Comparison of ENCODE assay signal across 32 cellular contexts in genomic region chr12:75323663-75324062, GRCh38. TPM values are rescaled to one million over a fixed set of nuclear protein-coding genes. Genes with fewer than 3 reads are reported as not detected.
"Had no signal": no experiment of that assay in that cellular context is flagged by ENCODE, and none has a peak within 500 bp of the region (broad histone marks: within the 10 kb centered on the region; RNA-seq: fewer than 3 reads in every experiment).

No MANE protein-coding gene starts in this region.

- H3K4me3 Mint-ChIP-seq: activated CD4-positive, alpha-beta memory T cell treated with anti-CD3 and anti-CD28 coated beads, Interleukin-2, amount 10 ng/mL, durations not matched to agents 7 days and 5 days; activated CD4-positive, alpha-beta T cell treated with anti-CD3 and anti-CD28 coated beads for 36 hours; activated naive CD8-positive, alpha-beta T cell treated with anti-CD3 and anti-CD28 coated beads, Interleukin-2, amount 10 ng/mL, durations not matched to agents 7 days and 5 days; activated T-helper 17 cell treated with anti-CD3 and anti-CD28 coated beads, Interleukin-2, amount 50 U/mL, for 72 hours had no signal

- H3K4me3 ChIP-seq: adrenal gland, breast epithelium, SJCRH30 had no signal

- H3K9me3 Mint-ChIP-seq: activated CD4-positive, alpha-beta memory T cell treated with anti-CD3 and anti-CD28 coated beads, Interleukin-2, amount 10 ng/mL, durations not matched to agents 7 days and 5 days; activated naive CD8-positive, alpha-beta T cell treated with anti-CD3 and anti-CD28 coated beads, Interleukin-2, amount 10 ng/mL, durations not matched to agents 7 days and 5 days; activated T-helper 17 cell treated with anti-CD3 and anti-CD28 coated beads, Interleukin-2, amount 50 U/mL, for 72 hours had no signal

- H3K4me1 Mint-ChIP-seq: activated CD4-positive, alpha-beta memory T cell treated with anti-CD3 and anti-CD28 coated beads, Interleukin-2, amount 10 ng/mL, durations not matched to agents 7 days and 5 days; activated CD4-positive, alpha-beta T cell treated with anti-CD3 and anti-CD28 coated beads for 36 hours; activated naive CD8-positive, alpha-beta T cell treated with anti-CD3 and anti-CD28 coated beads, Interleukin-2, amount 10 ng/mL, durations not matched to agents 7 days and 5 days; activated T-helper 17 cell treated with anti-CD3 and anti-CD28 coated beads, Interleukin-2, amount 50 U/mL, for 72 hours had no signal

- H3K36me3 Mint-ChIP-seq: activated naive CD8-positive, alpha-beta T cell treated with anti-CD3 and anti-CD28 coated beads, Interleukin-2, amount 10 ng/mL, durations not matched to agents 7 days and 5 days had no signal

- H3K27ac Mint-ChIP-seq: activated CD4-positive, alpha-beta memory T cell treated with anti-CD3 and anti-CD28 coated beads, Interleukin-2, amount 10 ng/mL, durations not matched to agents 7 days and 5 days; activated CD4-positive, alpha-beta T cell treated with anti-CD3 and anti-CD28 coated beads for 36 hours; activated naive CD8-positive, alpha-beta T cell treated with anti-CD3 and anti-CD28 coated beads, Interleukin-2, amount 10 ng/mL, durations not matched to agents 7 days and 5 days; activated T-helper 17 cell treated with anti-CD3 and anti-CD28 coated beads, Interleukin-2, amount 50 U/mL, for 72 hours had no signal

- ATAC-seq: activated CD4-positive, alpha-beta T cell treated with anti-CD3 and anti-CD28 coated beads for 36 hours; activated T-helper 17 cell treated with anti-CD3 and anti-CD28 coated beads, Interleukin-2, amount 50 U/mL, for 72 hours; Panc1 had no signal

- DNase-seq: activated CD4-positive, alpha-beta memory T cell treated with anti-CD3 and anti-CD28 coated beads, Interleukin-2, amount 10 ng/mL, durations not matched to agents 7 days and 5 days; activated CD4-positive, alpha-beta T cell treated with anti-CD3 and anti-CD28 coated beads for 36 hours; activated CD4-positive, alpha-beta T cell treated with anti-CD3 and anti-CD28 coated beads, Interleukin-2, amount 50 U/mL, for 1 hour; activated gamma-delta T cell; activated naive CD4-positive, alpha-beta T cell treated with anti-CD3 and anti-CD28 coated beads, Interleukin-2, amount 50 U/mL, for 16 hours; activated naive CD8-positive, alpha-beta T cell treated with anti-CD3 and anti-CD28 coated beads, Interleukin-2, amount 10 ng/mL, durations not matched to agents 7 days and 5 days; activated T-cell treated with anti-CD3 and anti-CD28 coated beads for 4 hours; activated T-cell treated with anti-CD3 and anti-CD28 coated beads, Interleukin-2, amount 50 U/mL, for 48 hours; adrenal gland; aorta; central memory CD4-positive, alpha-beta T cell; NCI-H1105 treated with DMSO at 0.1 percent for 48 hours; NCI-H146; NCI-H187 treated with DMSO at 0.1 percent for 48 hours; NCI-H2081 treated with DMSO at 0.1 percent for 48 hours; NCI-H2171 treated with DMSO at 0.1 percent for 48 hours; NCI-H345; NCI-H510A; NCI-H526 treated with DMSO at 0.1 percent for 48 hours; NCI-H82; OCI-M1; Right ventricle myocardium superior; SJCRH30; SK-N-SH; T-helper 1 cell; WERI-Rb-1 had no signal

RNA-seq across cellular contexts. Expression of gene GLIPR1L1, which starts 10.8 kb away (rescaled TPM):
- total RNA-seq: activated CD4-positive, alpha-beta memory T cell treated with anti-CD3 and anti-CD28 coated beads, Interleukin-2, amount 10 ng/mL, durations not matched to agents 7 days and 5 days; activated CD4-positive, alpha-beta T cell treated with anti-CD3 and anti-CD28 coated beads for 36 hours; activated CD8-positive, alpha-beta memory T cell treated with anti-CD3 and anti-CD28 coated beads for 36 hours; activated naive CD8-positive, alpha-beta T cell treated with anti-CD3 and anti-CD28 coated beads, Interleukin-2, amount 10 ng/mL, durations not matched to agents 7 days and 5 days; activated T-helper 17 cell treated with anti-CD3 and anti-CD28 coated beads, Interleukin-2, amount 50 U/mL, for 72 hours; adrenal gland; aorta; breast epithelium; chondrocyte; Right ventricle myocardium superior; SJCRH30; T-helper 2 cell treated with Interferon-gamma antibody and Interleukin-4, amounts not matched to agents 100 ng/mL and 5 ng/mL, for 36 hours had no signal
- polyA plus RNA-seq: adrenal gland, aorta, SK-N-SH had no signal
